In genomic region chr19:42325896-42326771, GRCh38 we compare ENCODE assay signal across 8 cellular contexts. TPM values are rescaled to one million over a fixed set of nuclear protein-coding genes. Genes with fewer than 3 reads are reported as not detected.
DNase-seq lines count a peak whose midpoint lies in the region; ATAC-seq and TF ChIP-seq lines count a peak whose summit lies in the region.

No MANE protein-coding gene starts in this region.

- peaks cover 6% of the 10 kb centered on the region for H3K27me3 ChIP-seq in CD4-positive, CD25-positive, alpha-beta regulatory T cell (ENCODE audit: control insufficient read depth, insufficient read depth, low read length)
- H3K27me3 ChIP-seq in HUES64 (ENCODE audit: insufficient read depth, low read length) = peaks cover 33% of the 10 kb centered on the region

- CTCF ChIA-PET in activated CD4-positive, alpha-beta memory T cell treated with anti-CD3 and anti-CD28 coated beads for 36 hours (lab: Charles Lee) = no interaction called here

- H3K4me3 Mint-ChIP-seq in CD4-positive, CD25-positive, alpha-beta regulatory T cell = peak overlapping the region; percentile 88 to 96 (median 94)
- H3K4me3 Mint-ChIP-seq in activated CD4-positive, alpha-beta memory T cell treated with anti-CD3 and anti-CD28 coated beads for 36 hours = peak overlapping the region; percentile 79

- no peaks in the 10 kb centered on the region for H3K36me3 ChIP-seq in CD4-positive, CD25-positive, alpha-beta regulatory T cell (ENCODE audit: control insufficient read depth, insufficient read depth, low read length)
- H3K36me3 ChIP-seq in HUES64 (ENCODE audit: insufficient read depth, low read length) = no peaks in the 10 kb centered on the region

- 8% methylated on average over 37 of the region's 37 CpGs for WGBS in HUES64

- POLR2A ChIA-PET in activated CD4-positive, alpha-beta memory T cell treated with anti-CD3 and anti-CD28 coated beads for 36 hours (lab: Charles Lee) = no interaction called here

- H3K4me3 ChIP-seq in CD4-positive, CD25-positive, alpha-beta regulatory T cell (ENCODE audit: low read depth, low read length) = peak overlapping the region; percentile 72
- H3K4me3 ChIP-seq in HUES64 (ENCODE audit: low read length) (peak overlapping the region; percentile 91), fibroblast of the aortic adventitia (ENCODE audit: low read depth, low read length) (peak overlapping the region; percentile 86)

- DNase-seq in CD4-positive, CD25-positive, alpha-beta regulatory T cell = peak in 2 of 3 donors; percentile 21 to 42
- peak; percentile 35 for DNase-seq in activated CD4-positive, alpha-beta memory T cell treated with anti-CD3 and anti-CD28 coated beads for 36 hours
- DNase-seq in fibroblast of the aortic adventitia (ENCODE audit: low read depth) = no peak
- DNase-seq in omental fat pad (ENCODE audit: low spot score) = no peak
- no peak for DNase-seq in RPMI8226
- DNase-seq in GF-D8 (lab: John Stamatoyannopoulos, UW) = no peak

- H3K27ac Mint-ChIP-seq in CD4-positive, CD25-positive, alpha-beta regulatory T cell = peak overlapping the region in 2 of 3 donors; percentile 70 to 87
- peak overlapping the region; percentile 32 for H3K27ac Mint-ChIP-seq in activated CD4-positive, alpha-beta memory T cell treated with anti-CD3 and anti-CD28 coated beads for 36 hours

- H3K9me3 Mint-ChIP-seq in CD4-positive, CD25-positive, alpha-beta regulatory T cell = peaks cover 0 to 4% (median 0%) of the 10 kb centered on the region in 7 donors
- H3K9me3 Mint-ChIP-seq in activated CD4-positive, alpha-beta memory T cell treated with anti-CD3 and anti-CD28 coated beads for 36 hours = no peaks in the 10 kb centered on the region

- peak overlapping the region; percentile 75 for H3K27ac ChIP-seq in CD4-positive, CD25-positive, alpha-beta regulatory T cell (ENCODE audit: insufficient read depth, low read length, poor library complexity, severe bottlenecking)
- H3K27ac ChIP-seq in HUES64 (ENCODE audit: low read depth, low read length) = peak overlapping the region; percentile 71

- peak in 1 of 2 donors; percentile 1 for ATAC-seq in CD4-positive, CD25-positive, alpha-beta regulatory T cell (ENCODE audit: low read depth in 2 of 2)
- ATAC-seq in GM19455 (IDR thresholded peaks at IDR 0.05; ENCODE audit: unreplicated experiment) (peak; percentile 2), omental fat pad (ENCODE audit: low FRiP score) (peak; percentile 12)

- peaks cover 34% of the 10 kb centered on the region for H3K27me3 Mint-ChIP-seq in CD4-positive, CD25-positive, alpha-beta regulatory T cell
- peaks cover 13% of the 10 kb centered on the region for H3K27me3 Mint-ChIP-seq in activated CD4-positive, alpha-beta memory T cell treated with anti-CD3 and anti-CD28 coated beads for 36 hours

- peak overlapping the region; percentile 72 for H3K9ac ChIP-seq in HUES64 (ENCODE audit: low read depth, low read length)

- peaks cover 3% of the 10 kb centered on the region for H3K36me3 Mint-ChIP-seq in CD4-positive, CD25-positive, alpha-beta regulatory T cell
- H3K36me3 Mint-ChIP-seq in activated CD4-positive, alpha-beta memory T cell treated with anti-CD3 and anti-CD28 coated beads for 36 hours = peaks cover 3% of the 10 kb centered on the region

- peaks cover 3 to 35% (median 22%) of the 10 kb centered on the region in 4 donors for H3K4me1 Mint-ChIP-seq in CD4-positive, CD25-positive, alpha-beta regulatory T cell
- peaks cover 19% of the 10 kb centered on the region for H3K4me1 Mint-ChIP-seq in activated CD4-positive, alpha-beta memory T cell treated with anti-CD3 and anti-CD28 coated beads for 36 hours (ENCODE audit: low read depth)

- peaks cover 25% of the 10 kb centered on the region for H3K4me1 ChIP-seq in CD4-positive, CD25-positive, alpha-beta regulatory T cell (ENCODE audit: control insufficient read depth, insufficient read depth, low read length, poor library complexity, severe bottlenecking)
- H3K4me1 ChIP-seq in HUES64 (ENCODE audit: insufficient read depth, low read length) = no peaks in the 10 kb centered on the region

- TF ChIP-seq CTCF in fibroblast of the aortic adventitia (IDR thresholded peaks at IDR 0.05; ENCODE audit: insufficient read depth, low read length) (no peak), omental fat pad (IDR thresholded peaks at IDR 0.05) (no peak)

- no peaks in the 10 kb centered on the region for H3K9me3 ChIP-seq in CD4-positive, CD25-positive, alpha-beta regulatory T cell (ENCODE audit: control insufficient read depth in 2 of 2, low read length in 2 of 2)
- H3K9me3 ChIP-seq in HUES64 (ENCODE audit: insufficient read depth, low read depth, low read length) = no peaks in the 10 kb centered on the region

- intact Hi-C loops in activated CD4-positive, alpha-beta memory T cell treated with anti-CD3 and anti-CD28 coated beads for 36 hours (cut with micrococcal nuclease) = loop anchor here (1.0 to 2.0 kb wide), 10 partner anchors 24 to 251 kb away; partner anchors contain the start of genes PAFAH1B3, POU2F2, PRR19 and ZNF526

RNA-seq across cellular contexts. Expression of gene MEGF8, which starts 0.7 kb away (rescaled TPM):
- total RNA-seq in CD4-positive, CD25-positive, alpha-beta regulatory T cell = 6.5 TPM
- polyA plus RNA-seq in CD4-positive, CD25-positive, alpha-beta regulatory T cell = under 1 TPM; 0.18 to 0.23 (median 0.20) TPM
- 15.5 TPM for polyA plus RNA-seq in HUES64 (2013, experiment 1 of 2)
- 21.3 TPM for polyA plus RNA-seq in HUES64 (2013, experiment 2 of 2)
- 1 to 10 TPM; 6.0 to 7.2 TPM for total RNA-seq in activated CD4-positive, alpha-beta memory T cell treated with anti-CD3 and anti-CD28 coated beads for 36 hours
- total RNA-seq in fibroblast of the aortic adventitia (ENCODE audit: low replicate concordance) (20.0 and 28.5 TPM in 2 replicates), omental fat pad (10 to 100 TPM; 15.3 to 20.5 (median 18.4) TPM)

RNA-seq across cellular contexts. Expression of gene TMEM145, which starts 13.0 kb away (rescaled TPM):
- total RNA-seq in CD4-positive, CD25-positive, alpha-beta regulatory T cell = not detected
- polyA plus RNA-seq in CD4-positive, CD25-positive, alpha-beta regulatory T cell = not detected
- polyA plus RNA-seq in HUES64 (2013, experiment 1 of 2) = 1.1 TPM
- 2.7 TPM for polyA plus RNA-seq in HUES64 (2013, experiment 2 of 2)
- total RNA-seq in activated CD4-positive, alpha-beta memory T cell treated with anti-CD3 and anti-CD28 coated beads for 36 hours = under 1 TPM in 1 of 2 experiments, not detected in 1; 0.29 TPM
- not detected in 2 replicates for total RNA-seq in fibroblast of the aortic adventitia (ENCODE audit: low replicate concordance)
- 1 to 10 TPM in 1 of 4 donors, under 1 TPM in 1, not detected in 2; 0.24 to 1.9 TPM for total RNA-seq in omental fat pad

RNA-seq across cellular contexts. Expression of gene PAFAH1B3, which starts 23.7 kb away (rescaled TPM):
- total RNA-seq in CD4-positive, CD25-positive, alpha-beta regulatory T cell = 27.5 TPM
- 10 to 100 TPM; 54.5 to 71.6 (median 59.8) TPM for polyA plus RNA-seq in CD4-positive, CD25-positive, alpha-beta regulatory T cell
- polyA plus RNA-seq in HUES64 (2013, experiment 1 of 2) = 108 TPM
- polyA plus RNA-seq in HUES64 (2013, experiment 2 of 2) = 112 TPM
- 10 to 100 TPM; 46.6 to 54.7 TPM for total RNA-seq in activated CD4-positive, alpha-beta memory T cell treated with anti-CD3 and anti-CD28 coated beads for 36 hours
- 23.0 and 28.2 TPM in 2 replicates for total RNA-seq in fibroblast of the aortic adventitia (ENCODE audit: low replicate concordance)
- total RNA-seq in omental fat pad = 10 to 100 TPM in 2 of 4 donors, 1 to 10 TPM in 2; 2.7 to 14.1 (median 8.6) TPM

RNA-seq across cellular contexts. Expression of gene PRR19, which starts 24.2 kb away (rescaled TPM):
- not detected for total RNA-seq in CD4-positive, CD25-positive, alpha-beta regulatory T cell
- polyA plus RNA-seq in CD4-positive, CD25-positive, alpha-beta regulatory T cell = under 1 TPM; 0.10 to 0.83 (median 0.21) TPM
- polyA plus RNA-seq in HUES64 (2013, experiment 1 of 2) = 4.8 TPM
- polyA plus RNA-seq in HUES64 (2013, experiment 2 of 2) = 3.9 TPM
- under 1 TPM; 0.61 to 0.81 TPM for total RNA-seq in activated CD4-positive, alpha-beta memory T cell treated with anti-CD3 and anti-CD28 coated beads for 36 hours
- total RNA-seq in fibroblast of the aortic adventitia (ENCODE audit: low replicate concordance) (0.90 and 1.1 TPM in 2 replicates), omental fat pad (under 1 TPM in 3 of 4 donors, not detected in 1; 0.31 to 0.93 (median 0.72) TPM)

RNA-seq across cellular contexts. Expression of gene CIC, which starts 57.1 kb away (rescaled TPM):
- 124 TPM for total RNA-seq in CD4-positive, CD25-positive, alpha-beta regulatory T cell
- under 1 TPM; 0.41 to 0.91 (median 0.68) TPM for polyA plus RNA-seq in CD4-positive, CD25-positive, alpha-beta regulatory T cell
- 34.2 TPM for polyA plus RNA-seq in HUES64 (2013, experiment 1 of 2)
- polyA plus RNA-seq in HUES64 (2013, experiment 2 of 2) = 30.1 TPM
- 10 to 100 TPM; 56.9 to 64.2 TPM for total RNA-seq in activated CD4-positive, alpha-beta memory T cell treated with anti-CD3 and anti-CD28 coated beads for 36 hours
- total RNA-seq in fibroblast of the aortic adventitia (ENCODE audit: low replicate concordance) (35.3 and 36.1 TPM in 2 replicates), omental fat pad (10 to 100 TPM; 15.7 to 26.3 (median 21.0) TPM)

Comparison
In these comparisons a context has a peak if more than half of its experiments do, and no peak if none do; other contexts are left out.
1. DNase-seq: peak in CD4-positive, CD25-positive, alpha-beta regulatory T cell (2 of 3) and activated CD4-positive, alpha-beta memory T cell treated with anti-CD3 and anti-CD28 coated beads for 36 hours (single experiment); none in fibroblast of the aortic adventitia (single experiment), omental fat pad (single experiment), RPMI8226 (single experiment) and GF-D8 (single experiment).
2. Peak in every context shown above with its lines, with median percentiles within 50 percentile points of each other: H3K4me3 ChIP-seq.